ENCODE assay signal across 18 cellular contexts in genomic region chr10:635088-635861, GRCh38. TPM values are rescaled to one million over a fixed set of nuclear protein-coding genes. Genes with fewer than 3 reads are reported as not detected.
DNase-seq lines count a peak whose midpoint lies in the region; ATAC-seq and TF ChIP-seq lines count a peak whose summit lies in the region.
"Had no signal": no experiment of that assay in that cellular context is flagged by ENCODE, and none has a peak within 500 bp of the region (broad histone marks: within the 10 kb centered on the region; RNA-seq: fewer than 3 reads in every experiment).

No MANE protein-coding gene starts in this region.

- H3K36me3 ChIP-seq in GM23338 (ENCODE audit: insufficient read depth): no peaks in the 10 kb centered on the region

- DNase-seq in NB4 (ENCODE audit: low read depth) (peak; percentile 18), glutamatergic neuron (peak; percentile 19), omental fat pad (ENCODE audit: low spot score) (no peak), substantia nigra (lab: John Stamatoyannopoulos, UW) (peak in 35 of 49 donors; percentile 16 to 88 (median 58)), foreskin melanocyte (no peak), GM23338 (ENCODE audit: low spot score) (no peak), kidney glomerular epithelial cell (lab: John Stamatoyannopoulos, UW) (no peak)
- no peak for DNase-seq in activated T-cell treated with anti-CD3 and anti-CD28 coated beads, Interleukin-2, amount 50 U/mL, for 4 hours
- DNase-seq: activated CD4-positive, alpha-beta T cell treated with anti-CD3 and anti-CD28 coated beads, Interleukin-2, amount 50 U/mL, for 1 hour; activated naive CD4-positive, alpha-beta T cell treated with anti-CD3 and anti-CD28 coated beads, Interleukin-2, amount 50 U/mL, for 16 hours; foreskin fibroblast; NCI-H1694 treated with DMSO at 0.1 percent for 48 hours; NCI-H345; NK-92 treated with Interleukin-12 subunit alpha and Interleukin-12 subunit beta, amount 100 ng/mL, for 24 hours; RPMI8226; stimulated activated CD4-positive, alpha-beta T cell treated with anti-CD3 and anti-CD28 coated beads, Interleukin-12 subunit alpha, Interleukin-12 subunit beta, amount 100 ng/mL, for 4 hours had no signal

- H3K4me1 ChIP-seq in GM23338 (ENCODE audit: insufficient read depth): peaks cover 12% of the 10 kb centered on the region; the same call in 1 of the 2 replicates

- no peak for TF ChIP-seq POLR2A in NB4 (IDR thresholded peaks at IDR 0.05; ENCODE audit: extremely low read depth, insufficient read length)

- H3K36me3 Mint-ChIP-seq in glutamatergic neuron (ENCODE audit: unreplicated experiment) (no peaks in the 10 kb centered on the region), GM23338 (ENCODE audit: low read depth) (no peaks in the 10 kb centered on the region; the same call in 2 of the 3 replicates)
- no peaks in the 10 kb centered on the region for H3K36me3 Mint-ChIP-seq in activated T-cell treated with anti-CD3 and anti-CD28 coated beads, Interleukin-2, amount 50 U/mL, for 4 hours (ENCODE audit: insufficient read depth)

- peaks cover 6% of the 10 kb centered on the region for H3K9me3 Mint-ChIP-seq in glutamatergic neuron (ENCODE audit: unreplicated experiment)
- H3K9me3 Mint-ChIP-seq in GM23338: no peaks in the 10 kb centered on the region
- no peaks in the 10 kb centered on the region for H3K9me3 Mint-ChIP-seq in activated T-cell treated with anti-CD3 and anti-CD28 coated beads, Interleukin-2, amount 50 U/mL, for 4 hours

- no peak overlapping the region for H3K4me3 Mint-ChIP-seq in glutamatergic neuron (ENCODE audit: unreplicated experiment)
- H3K4me3 Mint-ChIP-seq in GM23338: no peak overlapping the region
- no peak overlapping the region for H3K4me3 Mint-ChIP-seq in activated T-cell treated with anti-CD3 and anti-CD28 coated beads, Interleukin-2, amount 50 U/mL, for 4 hours

- H3K27me3 Mint-ChIP-seq in glutamatergic neuron (ENCODE audit: unreplicated experiment) (peaks cover 9% of the 10 kb centered on the region), GM23338 (ENCODE audit: insufficient read depth, low read depth, poor library complexity) (peaks cover 5% of the 10 kb centered on the region)
- H3K27me3 Mint-ChIP-seq in activated T-cell treated with anti-CD3 and anti-CD28 coated beads, Interleukin-2, amount 50 U/mL, for 4 hours (ENCODE audit: low read depth): peaks cover 16% of the 10 kb centered on the region
- H3K27me3 Mint-ChIP-seq: progenitor cell of endocrine pancreas had no signal

- no peaks in the 10 kb centered on the region for H3F3A ChIP-seq in GM23338 (replicated peaks; ENCODE audit: low read depth)

- H3K79me2 ChIP-seq in GM23338 (replicated peaks; ENCODE audit: insufficient read depth): peaks cover 35% of the 10 kb centered on the region

- H3K4me2 ChIP-seq in GM23338: no peak overlapping the region

- H3K27me3 ChIP-seq in GM23338 (ENCODE audit: insufficient read depth): no peaks in the 10 kb centered on the region

- H3K4me3 ChIP-seq in NB4 (ENCODE audit: low read depth, low read length): no peak overlapping the region
- no peak overlapping the region for H3K4me3 ChIP-seq in GM23338

- H3K27ac Mint-ChIP-seq in glutamatergic neuron (ENCODE audit: unreplicated experiment): no peak overlapping the region
- H3K27ac Mint-ChIP-seq in GM23338: no peak overlapping the region
- H3K27ac Mint-ChIP-seq: progenitor cell of endocrine pancreas had no signal

- ATAC-seq in omental fat pad (ENCODE audit: low FRiP score) (peak; percentile 22), GM23338 (no peak)
- no peak for ATAC-seq in activated T-cell treated with anti-CD3 and anti-CD28 coated beads, Interleukin-2, amount 50 U/mL, for 4 hours
- ATAC-seq: left lobe of liver had no signal

- H3K27ac ChIP-seq in substantia nigra (ENCODE audit: low read depth, low read length, poor library complexity, severe bottlenecking) (peak overlapping the region; percentile 74), GM23338 (ENCODE audit: low read depth) (no peak overlapping the region)

- peaks cover 28% of the 10 kb centered on the region for H4K20me1 ChIP-seq in GM23338 (replicated peaks; ENCODE audit: insufficient read depth)

- TF ChIP-seq CTCF in NB4 (IDR thresholded peaks at IDR 0.05; ENCODE audit: low read depth, low read length) (no peak), glutamatergic neuron (IDR thresholded peaks at IDR 0.05; ENCODE audit: partially characterized antibody, unreplicated experiment) (no peak), omental fat pad (IDR thresholded peaks at IDR 0.05) (no peak), GM23338 (conservative IDR thresholded peaks at IDR 0.05; ENCODE audit: low read depth in 2 of 2) (no peak)

- H2AFZ ChIP-seq in GM23338: no peak overlapping the region

- H3K4me1 Mint-ChIP-seq in glutamatergic neuron (ENCODE audit: low read depth, unreplicated experiment) (peaks cover 41% of the 10 kb centered on the region), GM23338 (peaks cover 26% of the 10 kb centered on the region)
- H3K4me1 Mint-ChIP-seq in activated T-cell treated with anti-CD3 and anti-CD28 coated beads, Interleukin-2, amount 50 U/mL, for 4 hours (ENCODE audit: low read depth): no peaks in the 10 kb centered on the region

- no peaks in the 10 kb centered on the region for H3K9me2 ChIP-seq in GM23338 (ENCODE audit: insufficient read depth)

TF ChIP-seq in GM23338, 12 proteins besides CTCF, POLR2A, EP300 and RAD21 (continues in another document):
- TF ChIP-seq EZH2 (IDR thresholded peaks at IDR 0.05; ENCODE audit: low read depth, unreplicated experiment): no peak
- no peak for TF ChIP-seq ZNF462 (CRISPR knock-in tag; IDR thresholded peaks at IDR 0.05)

RNA-seq across cellular contexts. Expression of gene DIP2C, which starts 54.2 kb away (rescaled TPM):
- total RNA-seq in glutamatergic neuron (ENCODE audit: unreplicated experiment): 52.6 TPM
- 10 to 100 TPM; 19.7 to 56.5 (median 31.1) TPM for total RNA-seq in omental fat pad
- total RNA-seq in GM23338 (2014; rRNA removed; shearing (Covaris generic)): 7.5 and 7.7 TPM in 2 replicates
- 5.0 and 5.1 TPM in 2 replicates for polyA plus RNA-seq in GM23338 (2016; fragmentation: Nextera tagmentation; extraction: Ambion mirVana)
- under 1 TPM; 0.20 to 0.27 (median 0.26) TPM for total RNA-seq in activated T-cell treated with anti-CD3 and anti-CD28 coated beads, Interleukin-2, amount 50 U/mL, for 4 hours

Comparison
In these comparisons a context has a peak if more than half of its experiments do, and no peak if none do; other contexts are left out.
1. DNase-seq: peak in NB4 (single experiment), glutamatergic neuron (single experiment) and substantia nigra (35 of 49); none in omental fat pad (single experiment), foreskin melanocyte (single experiment), GM23338 (single experiment), kidney glomerular epithelial cell (single experiment) and activated T-cell treated with anti-CD3 and anti-CD28 coated beads, Interleukin-2, amount 50 U/mL, for 4 hours (single experiment).